19 cellular contexts compared by ENCODE assay signal in the genomic region with DNA sequence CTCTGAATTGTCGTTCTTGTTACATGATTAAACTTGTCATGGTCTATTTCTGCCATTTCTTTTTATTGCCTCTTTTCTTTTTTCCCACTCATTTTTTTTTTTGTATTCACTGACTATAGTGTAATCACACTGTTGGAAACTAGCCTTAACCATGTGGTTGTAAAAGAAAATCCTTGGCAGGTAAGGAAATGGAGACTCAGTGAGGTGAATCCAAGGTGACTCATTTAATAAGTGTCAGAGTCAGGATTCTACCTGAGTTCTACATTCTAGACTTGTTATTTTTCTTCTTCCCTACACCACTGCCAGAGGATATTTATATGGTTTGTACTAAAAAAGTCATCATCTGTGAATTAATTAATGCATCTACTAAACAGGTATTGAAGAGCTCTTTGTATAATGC.
"Had no signal": no experiment of that assay in that cellular context is flagged by ENCODE, and none has a peak within 500 bp of the region (broad histone marks: within the 10 kb centered on the region; RNA-seq: fewer than 3 reads in every experiment).

No MANE protein-coding gene starts in this region.

- H3K4me3 Mint-ChIP-seq: endodermal cell; naive thymus-derived CD8-positive, alpha-beta T cell; neural crest cell; stimulated activated effector memory CD8-positive, alpha-beta T cell treated with anti-CD3 and anti-CD28 coated beads, Interleukin-12 subunit alpha, Interleukin-12 subunit beta, amount 100 ng/mL, for 72 hours; type B pancreatic cell had no signal

- H3K27ac ChIP-seq: colonic mucosa, gastrocnemius medialis, ovary, right lobe of liver, suprapubic skin, thyroid gland had no signal

- H3K4me1 Mint-ChIP-seq: naive thymus-derived CD8-positive, alpha-beta T cell; neural crest cell; stimulated activated effector memory CD8-positive, alpha-beta T cell treated with anti-CD3 and anti-CD28 coated beads, Interleukin-12 subunit alpha, Interleukin-12 subunit beta, amount 100 ng/mL, for 72 hours had no signal

- H3K36me3 Mint-ChIP-seq: naive thymus-derived CD8-positive, alpha-beta T cell; stimulated activated effector memory CD8-positive, alpha-beta T cell treated with anti-CD3 and anti-CD28 coated beads, Interleukin-12 subunit alpha, Interleukin-12 subunit beta, amount 100 ng/mL, for 72 hours had no signal

- H3K4me1 ChIP-seq: colonic mucosa, gastrocnemius medialis, right lobe of liver, suprapubic skin, thyroid gland had no signal

- H3K27me3 ChIP-seq: colonic mucosa, gastrocnemius medialis, ovary, right lobe of liver, suprapubic skin, thyroid gland had no signal

- H3K36me3 ChIP-seq: colonic mucosa, gastrocnemius medialis, ovary, right lobe of liver, suprapubic skin, thyroid gland had no signal

- H3K9me3 Mint-ChIP-seq: endodermal cell had no signal

- H3K9me3 ChIP-seq: colonic mucosa, gastrocnemius medialis, ovary, right lobe of liver, suprapubic skin, thyroid gland had no signal

- DNase-seq: colonic mucosa; endodermal cell; gastrocnemius medialis; islet precursor cell; naive thymus-derived CD8-positive, alpha-beta T cell; nucleus accumbens; ovary; right lobe of liver; stimulated activated CD4-positive, alpha-beta T cell treated with anti-CD3 and anti-CD28 coated beads, Interleukin-4, amount 100 ng/mL, for 1 hour; stimulated activated CD8-positive, alpha-beta memory T cell treated with anti-CD3 and anti-CD28 coated beads, Interleukin-4, amount 100 ng/mL, for 48 hours; stimulated activated naive CD8-positive, alpha-beta T cell treated with anti-CD3 and anti-CD28 coated beads, Interleukin-15, Interleukin-2, amounts not matched to agents 100 U/mL and 50 U/mL, for 24 hours; thyroid gland had no signal

- FAIRE-seq: endothelial cell of umbilical vein, urothelium cell line had no signal

- H3K4me3 ChIP-seq: colonic mucosa, gastrocnemius medialis, ovary, right lobe of liver, suprapubic skin, thyroid gland had no signal

- H3K27me3 Mint-ChIP-seq: type B pancreatic cell had no signal

- ATAC-seq: esophagus mucosa; gastrocnemius medialis; naive thymus-derived CD8-positive, alpha-beta T cell; right lobe of liver; stimulated activated effector memory CD8-positive, alpha-beta T cell treated with anti-CD3 and anti-CD28 coated beads, Interleukin-12 subunit alpha, Interleukin-12 subunit beta, amount 100 ng/mL, for 72 hours; stimulated activated naive CD8-positive, alpha-beta T cell treated with anti-CD3 and anti-CD28 coated beads, Interleukin-15, Interleukin-2, amounts not matched to agents 100 U/mL and 50 U/mL, for 24 hours had no signal

- H3K27ac Mint-ChIP-seq: endodermal cell; naive thymus-derived CD8-positive, alpha-beta T cell; stimulated activated effector memory CD8-positive, alpha-beta T cell treated with anti-CD3 and anti-CD28 coated beads, Interleukin-12 subunit alpha, Interleukin-12 subunit beta, amount 100 ng/mL, for 72 hours; type B pancreatic cell had no signal
